Comparison of ENCODE assay signal across 1 cellular context in the genomic region with DNA sequence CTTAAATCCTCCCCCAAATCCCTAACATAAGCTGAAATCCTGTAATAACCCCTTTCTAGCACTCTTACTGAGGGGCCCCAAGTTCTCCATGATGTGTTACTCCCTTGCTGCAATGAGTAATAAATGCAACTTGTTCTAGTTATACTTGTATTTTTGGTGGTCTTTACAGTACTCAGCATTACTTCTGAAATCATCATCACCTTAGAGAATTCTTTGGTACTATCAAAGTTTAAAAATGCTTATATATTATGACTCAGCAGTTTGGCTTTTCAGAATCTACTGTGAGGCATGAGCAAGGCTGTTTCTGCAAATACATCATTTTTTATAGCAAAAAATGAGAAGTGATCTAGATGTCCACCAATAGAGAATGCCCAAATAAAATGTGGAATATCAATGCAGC.
A peak's percentile ranks its signal among the peaks of the same experiment; 100 is the strongest.
TF ChIP-seq lines count a peak whose summit lies in the region.

No MANE protein-coding gene starts in this region.

TF ChIP-seq in K562, 482 proteins besides CTCF, POLR2A, EP300 and RAD21 (continued from another document):
- TF ChIP-seq, protein P1, sequence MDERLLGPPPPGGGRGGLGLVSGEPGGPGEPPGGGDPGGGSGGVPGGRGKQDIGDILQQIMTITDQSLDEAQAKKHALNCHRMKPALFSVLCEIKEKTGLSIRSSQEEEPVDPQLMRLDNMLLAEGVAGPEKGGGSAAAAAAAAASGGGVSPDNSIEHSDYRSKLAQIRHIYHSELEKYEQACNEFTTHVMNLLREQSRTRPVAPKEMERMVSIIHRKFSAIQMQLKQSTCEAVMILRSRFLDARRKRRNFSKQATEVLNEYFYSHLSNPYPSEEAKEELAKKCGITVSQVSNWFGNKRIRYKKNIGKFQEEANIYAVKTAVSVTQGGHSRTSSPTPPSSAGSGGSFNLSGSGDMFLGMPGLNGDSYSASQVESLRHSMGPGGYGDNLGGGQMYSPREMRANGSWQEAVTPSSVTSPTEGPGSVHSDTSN (CRISPR knock-in tag; IDR thresholded peaks at IDR 0.05; ENCODE audit: low read depth) = no peak
- TF ChIP-seq, protein P1 (tag; conservative IDR thresholded peaks at IDR 0.05; ENCODE audit: low read depth) = 0 out of 2 replicates have a peak, but pooled peaks have one; percentile 8
- TF ChIP-seq MAFF (IDR thresholded peaks at IDR 0.05; ENCODE audit: low read length) = peak; percentile 94
- TF ChIP-seq ASH1L (IDR thresholded peaks at IDR 0.05; ENCODE audit: borderline replicate concordance, low read depth, partially characterized antibody) = no peak
- peak; percentile 96 for TF ChIP-seq C11orf30 (IDR thresholded peaks at IDR 0.05; ENCODE audit: low read depth)
- TF ChIP-seq ZNF695 (CRISPR knock-in tag; IDR thresholded peaks at IDR 0.05) = no peak
- TF ChIP-seq ZNF316 (IDR thresholded peaks at IDR 0.05) = peak; percentile 99
- peak; percentile 98 for TF ChIP-seq MAFG (tag; conservative IDR thresholded peaks at IDR 0.05)
- peak; percentile 95 for TF ChIP-seq MAFK (IDR thresholded peaks at IDR 0.05; ENCODE audit: low read length)
- peak; percentile 91; the same call in 1 of the 2 replicates for TF ChIP-seq BACH1 (tag; IDR thresholded peaks at IDR 0.05)
- TF ChIP-seq, protein P2, sequence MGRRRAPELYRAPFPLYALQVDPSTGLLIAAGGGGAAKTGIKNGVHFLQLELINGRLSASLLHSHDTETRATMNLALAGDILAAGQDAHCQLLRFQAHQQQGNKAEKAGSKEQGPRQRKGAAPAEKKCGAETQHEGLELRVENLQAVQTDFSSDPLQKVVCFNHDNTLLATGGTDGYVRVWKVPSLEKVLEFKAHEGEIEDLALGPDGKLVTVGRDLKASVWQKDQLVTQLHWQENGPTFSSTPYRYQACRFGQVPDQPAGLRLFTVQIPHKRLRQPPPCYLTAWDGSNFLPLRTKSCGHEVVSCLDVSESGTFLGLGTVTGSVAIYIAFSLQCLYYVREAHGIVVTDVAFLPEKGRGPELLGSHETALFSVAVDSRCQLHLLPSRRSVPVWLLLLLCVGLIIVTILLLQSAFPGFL (CRISPR knock-in tag; IDR thresholded peaks at IDR 0.05) = no peak
- TF ChIP-seq, protein P3, sequence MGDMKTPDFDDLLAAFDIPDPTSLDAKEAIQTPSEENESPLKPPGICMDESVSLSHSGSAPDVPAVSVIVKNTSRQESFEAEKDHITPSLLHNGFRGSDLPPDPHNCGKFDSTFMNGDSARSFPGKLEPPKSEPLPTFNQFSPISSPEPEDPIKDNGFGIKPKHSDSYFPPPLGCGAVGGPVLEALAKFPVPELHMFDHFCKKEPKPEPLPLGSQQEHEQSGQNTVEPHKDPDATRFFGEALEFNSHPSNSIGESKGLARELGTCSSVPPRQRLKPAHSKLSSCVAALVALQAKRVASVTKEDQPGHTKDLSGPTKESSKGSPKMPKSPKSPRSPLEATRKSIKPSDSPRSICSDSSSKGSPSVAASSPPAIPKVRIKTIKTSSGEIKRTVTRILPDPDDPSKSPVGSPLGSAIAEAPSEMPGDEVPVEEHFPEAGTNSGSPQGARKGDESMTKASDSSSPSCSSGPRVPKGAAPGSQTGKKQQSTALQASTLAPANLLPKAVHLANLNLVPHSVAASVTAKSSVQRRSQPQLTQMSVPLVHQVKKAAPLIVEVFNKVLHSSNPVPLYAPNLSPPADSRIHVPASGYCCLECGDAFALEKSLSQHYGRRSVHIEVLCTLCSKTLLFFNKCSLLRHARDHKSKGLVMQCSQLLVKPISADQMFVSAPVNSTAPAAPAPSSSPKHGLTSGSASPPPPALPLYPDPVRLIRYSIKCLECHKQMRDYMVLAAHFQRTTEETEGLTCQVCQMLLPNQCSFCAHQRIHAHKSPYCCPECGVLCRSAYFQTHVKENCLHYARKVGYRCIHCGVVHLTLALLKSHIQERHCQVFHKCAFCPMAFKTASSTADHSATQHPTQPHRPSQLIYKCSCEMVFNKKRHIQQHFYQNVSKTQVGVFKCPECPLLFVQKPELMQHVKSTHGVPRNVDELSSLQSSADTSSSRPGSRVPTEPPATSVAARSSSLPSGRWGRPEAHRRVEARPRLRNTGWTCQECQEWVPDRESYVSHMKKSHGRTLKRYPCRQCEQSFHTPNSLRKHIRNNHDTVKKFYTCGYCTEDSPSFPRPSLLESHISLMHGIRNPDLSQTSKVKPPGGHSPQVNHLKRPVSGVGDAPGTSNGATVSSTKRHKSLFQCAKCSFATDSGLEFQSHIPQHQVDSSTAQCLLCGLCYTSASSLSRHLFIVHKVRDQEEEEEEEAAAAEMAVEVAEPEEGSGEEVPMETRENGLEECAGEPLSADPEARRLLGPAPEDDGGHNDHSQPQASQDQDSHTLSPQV (IDR thresholded peaks at IDR 0.05) = peak; percentile 44
- TF ChIP-seq NFE2L1 (tag; IDR thresholded peaks at IDR 0.05; ENCODE audit: borderline replicate concordance, low read depth) = peak; percentile 89
- TF ChIP-seq, protein P4, sequence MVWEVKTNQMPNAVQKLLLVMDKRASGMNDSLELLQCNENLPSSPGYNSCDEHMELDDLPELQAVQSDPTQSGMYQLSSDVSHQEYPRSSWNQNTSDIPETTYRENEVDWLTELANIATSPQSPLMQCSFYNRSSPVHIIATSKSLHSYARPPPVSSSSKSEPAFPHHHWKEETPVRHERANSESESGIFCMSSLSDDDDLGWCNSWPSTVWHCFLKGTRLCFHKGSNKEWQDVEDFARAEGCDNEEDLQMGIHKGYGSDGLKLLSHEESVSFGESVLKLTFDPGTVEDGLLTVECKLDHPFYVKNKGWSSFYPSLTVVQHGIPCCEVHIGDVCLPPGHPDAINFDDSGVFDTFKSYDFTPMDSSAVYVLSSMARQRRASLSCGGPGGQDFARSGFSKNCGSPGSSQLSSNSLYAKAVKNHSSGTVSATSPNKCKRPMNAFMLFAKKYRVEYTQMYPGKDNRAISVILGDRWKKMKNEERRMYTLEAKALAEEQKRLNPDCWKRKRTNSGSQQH (CRISPR knock-in tag; IDR thresholded peaks at IDR 0.05) = no peak
- peak; percentile 84 for TF ChIP-seq NFE2 (IDR thresholded peaks at IDR 0.05; ENCODE audit: low read depth)
- no peak for TF ChIP-seq PHF8 (IDR thresholded peaks at IDR 0.05; ENCODE audit: borderline replicate concordance, low read length)
- TF ChIP-seq SP2 (IDR thresholded peaks at IDR 0.05; ENCODE audit: extremely low read depth, low read depth, low read length, poor library complexity, severe bottlenecking) = no peak
- TF ChIP-seq, protein P5, sequence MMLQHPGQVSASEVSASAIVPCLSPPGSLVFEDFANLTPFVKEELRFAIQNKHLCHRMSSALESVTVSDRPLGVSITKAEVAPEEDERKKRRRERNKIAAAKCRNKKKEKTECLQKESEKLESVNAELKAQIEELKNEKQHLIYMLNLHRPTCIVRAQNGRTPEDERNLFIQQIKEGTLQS (IDR thresholded peaks at IDR 0.05) = peak; percentile 26; the same call in 1 of the 2 replicates
- TF ChIP-seq, protein P5 (CRISPR knock-in tag; conservative IDR thresholded peaks at IDR 0.05) = no peak
- TF ChIP-seq TAF15 (IDR thresholded peaks at IDR 0.05; ENCODE audit: low read depth, low read length) = no peak
- no peak for TF ChIP-seq NR1H2 (CRISPR knock-in tag; IDR thresholded peaks at IDR 0.05)
- TF ChIP-seq SMARCA4 (IDR thresholded peaks at IDR 0.05) = 0 out of 2 replicates have a peak, but pooled peaks have one; percentile 12
